In the genomic region with DNA sequence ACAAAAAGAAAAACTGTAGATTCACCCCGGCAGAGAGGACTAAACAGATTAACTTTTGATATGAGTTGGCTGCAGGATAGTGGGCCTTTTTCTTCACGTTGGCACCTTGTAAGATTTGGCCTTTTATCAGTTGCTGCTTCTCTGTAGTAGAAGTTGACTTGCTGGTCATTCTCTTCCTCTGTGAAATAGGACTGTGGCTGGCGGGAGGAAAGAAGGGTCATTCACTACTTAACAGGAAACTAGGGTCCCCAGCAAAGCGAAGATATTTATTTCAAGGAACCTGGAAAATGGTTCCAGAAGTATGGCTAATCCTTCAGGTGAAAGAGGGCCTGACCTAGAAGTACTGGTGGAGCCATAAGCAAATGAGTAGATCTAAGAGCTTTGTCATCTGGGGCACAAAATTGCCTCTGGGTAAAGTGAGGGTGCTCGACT, we compare ENCODE assay signal across 8 cellular contexts. TPM values are rescaled to one million over a fixed set of nuclear protein-coding genes. Genes with fewer than 3 reads are reported as not detected.
DNase-seq lines count a peak whose midpoint lies in the region; ATAC-seq and TF ChIP-seq lines count a peak whose summit lies in the region.

No MANE protein-coding gene starts in this region.

- peaks cover 12% of the 10 kb centered on the region for H3K4me1 ChIP-seq in suprapubic skin

- H3K36me3 ChIP-seq in suprapubic skin = peaks cover 29% of the 10 kb centered on the region

- DNase-seq in activated CD4-positive, alpha-beta T cell treated with anti-CD3 and anti-CD28 coated beads for 36 hours = no peak
- no peak for DNase-seq in activated CD4-positive, alpha-beta T cell treated with anti-CD3 and anti-CD28 coated beads for 1 hour
- no peak for DNase-seq in activated T-helper 1 cell treated with anti-CD3 and anti-CD28 coated beads, Interleukin-12 subunit alpha, Interleukin-12 subunit beta, Interleukin-2, Interleukin-4 antibody, amounts not matched to agents 30 ng/mL and 10 ng/mL and 1 ng/mL, durations not matched to agents 14 hours and 24 hours and 36 hours (ENCODE audit: low spot score)
- no peak for DNase-seq in immature natural killer cell
- DNase-seq in suprapubic skin (ENCODE audit: low spot score in 2 of 2) = no peak
- DNase-seq in stimulated activated CD8-positive, alpha-beta memory T cell treated with anti-CD3 and anti-CD28 coated beads, Interleukin-4, amount 100 ng/mL, for 48 hours = no peak
- DNase-seq in RPMI8226 = no peak

- CTCF ChIA-PET in activated CD4-positive, alpha-beta T cell treated with anti-CD3 and anti-CD28 coated beads for 36 hours (lab: Charles Lee) = no interaction called here

- intact Hi-C loops in activated CD4-positive, alpha-beta T cell treated with anti-CD3 and anti-CD28 coated beads for 36 hours (cut with DNase I, micrococcal nuclease) = loop anchor here (1.0 to 10.0 kb wide), 7 partner anchors 14 to 821 kb away; partner anchors contain the start of genes ATF2 (in 2 of the 2), GPR155 (in 1 of the 2) and LNPK (in 1 of the 2)
- intact Hi-C loops in activated T-helper 1 cell treated with anti-CD3 and anti-CD28 coated beads, Interleukin-12 subunit alpha, Interleukin-12 subunit beta, Interleukin-2, Interleukin-4 antibody, amounts not matched to agents 30 ng/mL and 10 ng/mL and 1 ng/mL, durations not matched to agents 14 hours and 24 hours and 36 hours (cut with micrococcal nuclease) = loop anchor here (1.0 to 10.0 kb wide), 6 partner anchors 14 to 787 kb away; partner anchors contain the start of genes ATF2, GPR155 and SCRN3

- POLR2A ChIA-PET in activated CD4-positive, alpha-beta T cell treated with anti-CD3 and anti-CD28 coated beads for 36 hours (lab: Charles Lee) = no interaction called here

- H3K27ac Mint-ChIP-seq in activated CD4-positive, alpha-beta T cell treated with anti-CD3 and anti-CD28 coated beads for 36 hours = peak overlapping the region; percentile 87
- H3K27ac Mint-ChIP-seq in activated T-helper 1 cell treated with anti-CD3 and anti-CD28 coated beads, Interleukin-12 subunit alpha, Interleukin-12 subunit beta, Interleukin-2, Interleukin-4 antibody, amounts not matched to agents 30 ng/mL and 10 ng/mL and 1 ng/mL, durations not matched to agents 14 hours and 24 hours and 36 hours = peak overlapping the region; percentile 84
- peak overlapping the region; percentile 82 to 94 (median 86) for H3K27ac Mint-ChIP-seq in immature natural killer cell

- no peak for TF ChIP-seq EP300 in suprapubic skin (IDR thresholded peaks at IDR 0.05)

- no peaks in the 10 kb centered on the region for H3K9me3 ChIP-seq in suprapubic skin

- H3K27me3 Mint-ChIP-seq in activated CD4-positive, alpha-beta T cell treated with anti-CD3 and anti-CD28 coated beads for 36 hours = no peaks in the 10 kb centered on the region
- H3K27me3 Mint-ChIP-seq in activated T-helper 1 cell treated with anti-CD3 and anti-CD28 coated beads, Interleukin-12 subunit alpha, Interleukin-12 subunit beta, Interleukin-2, Interleukin-4 antibody, amounts not matched to agents 30 ng/mL and 10 ng/mL and 1 ng/mL, durations not matched to agents 14 hours and 24 hours and 36 hours (ENCODE audit: insufficient read depth) = no peaks in the 10 kb centered on the region
- H3K27me3 Mint-ChIP-seq in immature natural killer cell (ENCODE audit: low read depth in 3 of 3) = peaks cover 3 to 6% (median 5%) of the 10 kb centered on the region in 3 donors

- H3K9me3 Mint-ChIP-seq in activated CD4-positive, alpha-beta T cell treated with anti-CD3 and anti-CD28 coated beads for 36 hours (ENCODE audit: low read depth) = no peaks in the 10 kb centered on the region
- H3K9me3 Mint-ChIP-seq in activated T-helper 1 cell treated with anti-CD3 and anti-CD28 coated beads, Interleukin-12 subunit alpha, Interleukin-12 subunit beta, Interleukin-2, Interleukin-4 antibody, amounts not matched to agents 30 ng/mL and 10 ng/mL and 1 ng/mL, durations not matched to agents 14 hours and 24 hours and 36 hours = peaks cover 8% of the 10 kb centered on the region
- no peaks in the 10 kb centered on the region for H3K9me3 Mint-ChIP-seq in immature natural killer cell

- H3K4me3 Mint-ChIP-seq in activated CD4-positive, alpha-beta T cell treated with anti-CD3 and anti-CD28 coated beads for 36 hours = peak overlapping the region; percentile 95
- peak overlapping the region; percentile 89 for H3K4me3 Mint-ChIP-seq in activated T-helper 1 cell treated with anti-CD3 and anti-CD28 coated beads, Interleukin-12 subunit alpha, Interleukin-12 subunit beta, Interleukin-2, Interleukin-4 antibody, amounts not matched to agents 30 ng/mL and 10 ng/mL and 1 ng/mL, durations not matched to agents 14 hours and 24 hours and 36 hours
- peak overlapping the region; percentile 77 to 95 (median 94) for H3K4me3 Mint-ChIP-seq in immature natural killer cell

- peaks cover 32% of the 10 kb centered on the region for H3K36me3 Mint-ChIP-seq in activated CD4-positive, alpha-beta T cell treated with anti-CD3 and anti-CD28 coated beads for 36 hours (ENCODE audit: low read depth)
- peaks cover 31% of the 10 kb centered on the region for H3K36me3 Mint-ChIP-seq in activated T-helper 1 cell treated with anti-CD3 and anti-CD28 coated beads, Interleukin-12 subunit alpha, Interleukin-12 subunit beta, Interleukin-2, Interleukin-4 antibody, amounts not matched to agents 30 ng/mL and 10 ng/mL and 1 ng/mL, durations not matched to agents 14 hours and 24 hours and 36 hours (ENCODE audit: low read depth)
- H3K36me3 Mint-ChIP-seq in immature natural killer cell = peaks cover 0 to 17% (median 11%) of the 10 kb centered on the region in 3 donors

- no peak for TF ChIP-seq POLR2A in suprapubic skin (IDR thresholded peaks at IDR 0.05)

- TF ChIP-seq CTCF in suprapubic skin (IDR thresholded peaks at IDR 0.05) = no peak

- peak overlapping the region; percentile 89 for H3K4me3 ChIP-seq in suprapubic skin

- WGBS in suprapubic skin = 58% methylated on average over 5 of the region's 5 CpGs

- ATAC-seq in activated CD4-positive, alpha-beta T cell treated with anti-CD3 and anti-CD28 coated beads for 36 hours = no peak
- no peak for ATAC-seq in GM18520 (IDR thresholded peaks at IDR 0.05; ENCODE audit: unreplicated experiment)

- H3K27ac ChIP-seq in suprapubic skin = peak overlapping the region; percentile 88

- peaks cover 27% of the 10 kb centered on the region for H3K4me1 Mint-ChIP-seq in activated CD4-positive, alpha-beta T cell treated with anti-CD3 and anti-CD28 coated beads for 36 hours
- H3K4me1 Mint-ChIP-seq in activated T-helper 1 cell treated with anti-CD3 and anti-CD28 coated beads, Interleukin-12 subunit alpha, Interleukin-12 subunit beta, Interleukin-2, Interleukin-4 antibody, amounts not matched to agents 30 ng/mL and 10 ng/mL and 1 ng/mL, durations not matched to agents 14 hours and 24 hours and 36 hours (ENCODE audit: low read depth) = peaks cover 17% of the 10 kb centered on the region
- H3K4me1 Mint-ChIP-seq in immature natural killer cell = peaks cover 18 to 23% of the 10 kb centered on the region in 2 donors

- no peaks in the 10 kb centered on the region for H3K27me3 ChIP-seq in suprapubic skin

RNA-seq across cellular contexts. Expression of gene ATP5MC3, which starts 0.4 kb away (rescaled TPM):
- 100 to 1,000 TPM; 244 to 386 TPM for total RNA-seq in activated CD4-positive, alpha-beta T cell treated with anti-CD3 and anti-CD28 coated beads for 36 hours
- 365 and 380 TPM in 2 replicates for total RNA-seq in activated T-helper 1 cell treated with anti-CD3 and anti-CD28 coated beads, Interleukin-12 subunit alpha, Interleukin-12 subunit beta, Interleukin-2, Interleukin-4 antibody, amounts not matched to agents 30 ng/mL and 10 ng/mL and 1 ng/mL, durations not matched to agents 14 hours and 24 hours and 36 hours
- 100 to 1,000 TPM; 377 to 560 (median 464) TPM for polyA plus RNA-seq in immature natural killer cell
- 100 to 1,000 TPM in 3 of 4 donors, 10 to 100 TPM in 1; 87.9 to 150 (median 145) TPM for total RNA-seq in suprapubic skin

RNA-seq across cellular contexts. Expression of gene ATF2, which starts 13.9 kb away (rescaled TPM):
- total RNA-seq in activated CD4-positive, alpha-beta T cell treated with anti-CD3 and anti-CD28 coated beads for 36 hours = 10 to 100 TPM; 52.2 to 67.5 TPM
- total RNA-seq in activated T-helper 1 cell treated with anti-CD3 and anti-CD28 coated beads, Interleukin-12 subunit alpha, Interleukin-12 subunit beta, Interleukin-2, Interleukin-4 antibody, amounts not matched to agents 30 ng/mL and 10 ng/mL and 1 ng/mL, durations not matched to agents 14 hours and 24 hours and 36 hours = 57.0 and 59.7 TPM in 2 replicates
- polyA plus RNA-seq in immature natural killer cell = 10 to 100 TPM; 21.2 to 42.7 (median 35.5) TPM
- total RNA-seq in suprapubic skin = 10 to 100 TPM; 22.3 to 46.9 (median 27.0) TPM
